Comparison of ENCODE assay signal across 1 cellular context in the genomic region with DNA sequence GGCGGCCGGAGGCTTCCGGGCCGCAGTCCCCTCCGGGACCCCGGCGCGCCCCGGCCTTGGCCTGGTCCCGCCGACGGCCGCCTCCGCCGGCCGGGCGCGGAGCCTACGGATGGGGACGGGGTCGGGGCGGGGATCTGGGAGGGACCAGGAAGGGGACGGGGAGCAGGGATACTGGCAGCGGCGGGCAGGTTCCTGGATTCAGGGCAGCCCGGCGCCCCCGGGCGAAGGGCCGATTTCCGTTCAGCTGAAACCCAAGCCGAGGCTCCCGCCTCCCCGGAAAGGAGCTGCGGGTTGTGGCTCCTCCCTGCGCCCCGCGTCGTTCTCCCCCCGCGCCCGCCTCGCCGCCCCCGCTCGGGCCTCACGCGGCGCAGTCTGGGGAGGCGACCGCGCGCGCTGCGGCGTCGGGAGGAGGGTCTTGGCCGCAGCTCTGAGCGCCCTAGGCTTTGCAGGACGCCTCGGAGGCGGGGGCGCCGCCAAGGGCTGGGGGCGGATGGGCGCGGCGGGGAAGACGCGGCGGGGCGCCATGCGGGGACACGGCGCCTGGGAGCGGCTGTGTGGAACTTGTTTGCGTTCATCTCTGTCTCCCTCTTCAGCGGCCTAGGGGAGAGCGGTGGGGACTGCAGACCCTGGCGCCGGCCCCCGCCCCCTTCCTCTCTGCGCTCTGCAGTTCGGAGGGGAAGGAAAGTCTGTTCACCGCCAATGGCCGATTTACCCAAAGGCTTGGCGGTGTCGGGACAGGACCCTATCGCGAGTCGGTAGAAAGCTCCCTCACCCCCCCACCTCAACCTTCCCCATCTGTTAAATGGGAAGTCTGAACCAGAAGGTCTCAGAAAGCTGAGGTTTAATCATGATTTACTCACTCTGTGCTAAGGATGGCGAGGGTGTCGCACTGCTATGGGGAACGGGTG.
A peak's percentile ranks its signal among the peaks of the same experiment; 100 is the strongest.
TF ChIP-seq lines count a peak whose summit lies in the region.

No MANE protein-coding gene starts in this region.

TF ChIP-seq in HepG2, 621 proteins besides CTCF, POLR2A, EP300 and RAD21 (continued from another document and continues in another):
- TF ChIP-seq, protein P1, sequence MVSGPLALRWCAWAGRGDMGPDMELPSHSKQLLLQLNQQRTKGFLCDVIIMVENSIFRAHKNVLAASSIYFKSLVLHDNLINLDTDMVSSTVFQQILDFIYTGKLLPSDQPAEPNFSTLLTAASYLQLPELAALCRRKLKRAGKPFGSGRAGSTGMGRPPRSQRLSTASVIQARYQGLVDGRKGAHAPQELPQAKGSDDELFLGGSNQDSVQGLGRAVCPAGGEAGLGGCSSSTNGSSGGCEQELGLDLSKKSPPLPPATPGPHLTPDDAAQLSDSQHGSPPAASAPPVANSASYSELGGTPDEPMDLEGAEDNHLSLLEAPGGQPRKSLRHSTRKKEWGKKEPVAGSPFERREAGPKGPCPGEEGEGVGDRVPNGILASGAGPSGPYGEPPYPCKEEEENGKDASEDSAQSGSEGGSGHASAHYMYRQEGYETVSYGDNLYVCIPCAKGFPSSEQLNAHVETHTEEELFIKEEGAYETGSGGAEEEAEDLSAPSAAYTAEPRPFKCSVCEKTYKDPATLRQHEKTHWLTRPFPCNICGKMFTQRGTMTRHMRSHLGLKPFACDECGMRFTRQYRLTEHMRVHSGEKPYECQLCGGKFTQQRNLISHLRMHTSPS (CRISPR knock-in tag; IDR thresholded peaks at IDR 0.05; ENCODE audit: low read depth): no peak
- no peak; the same call in 1 of the 2 replicates for TF ChIP-seq RARA (CRISPR knock-in tag; IDR thresholded peaks at IDR 0.05)
- no peak for TF ChIP-seq MXD4 (CRISPR knock-in tag; IDR thresholded peaks at IDR 0.05)
- TF ChIP-seq ZNF614 (CRISPR knock-in tag; IDR thresholded peaks at IDR 0.05; ENCODE audit: borderline replicate concordance): no peak
- no peak for TF ChIP-seq PRPF4 (IDR thresholded peaks at IDR 0.05; ENCODE audit: low read depth, low read length, poor library complexity, severe bottlenecking)
- TF ChIP-seq MIER3 (CRISPR knock-in tag; IDR thresholded peaks at IDR 0.05; ENCODE audit: borderline replicate concordance): no peak
- TF ChIP-seq MAFG (CRISPR knock-in tag; IDR thresholded peaks at IDR 0.05): no peak
- peak; percentile 61 for TF ChIP-seq BORCS8-MEF2B (CRISPR knock-in tag; IDR thresholded peaks at IDR 0.05)
- TF ChIP-seq, protein P2, sequence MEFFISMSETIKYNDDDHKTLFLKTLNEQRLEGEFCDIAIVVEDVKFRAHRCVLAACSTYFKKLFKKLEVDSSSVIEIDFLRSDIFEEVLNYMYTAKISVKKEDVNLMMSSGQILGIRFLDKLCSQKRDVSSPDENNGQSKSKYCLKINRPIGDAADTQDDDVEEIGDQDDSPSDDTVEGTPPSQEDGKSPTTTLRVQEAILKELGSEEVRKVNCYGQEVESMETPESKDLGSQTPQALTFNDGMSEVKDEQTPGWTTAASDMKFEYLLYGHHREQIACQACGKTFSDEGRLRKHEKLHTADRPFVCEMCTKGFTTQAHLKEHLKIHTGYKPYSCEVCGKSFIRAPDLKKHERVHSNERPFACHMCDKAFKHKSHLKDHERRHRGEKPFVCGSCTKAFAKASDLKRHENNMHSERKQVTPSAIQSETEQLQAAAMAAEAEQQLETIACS (CRISPR knock-in tag; IDR thresholded peaks at IDR 0.05): 0 out of 2 replicates have a peak, but pooled peaks have one; percentile 23
- TF ChIP-seq, protein P3, sequence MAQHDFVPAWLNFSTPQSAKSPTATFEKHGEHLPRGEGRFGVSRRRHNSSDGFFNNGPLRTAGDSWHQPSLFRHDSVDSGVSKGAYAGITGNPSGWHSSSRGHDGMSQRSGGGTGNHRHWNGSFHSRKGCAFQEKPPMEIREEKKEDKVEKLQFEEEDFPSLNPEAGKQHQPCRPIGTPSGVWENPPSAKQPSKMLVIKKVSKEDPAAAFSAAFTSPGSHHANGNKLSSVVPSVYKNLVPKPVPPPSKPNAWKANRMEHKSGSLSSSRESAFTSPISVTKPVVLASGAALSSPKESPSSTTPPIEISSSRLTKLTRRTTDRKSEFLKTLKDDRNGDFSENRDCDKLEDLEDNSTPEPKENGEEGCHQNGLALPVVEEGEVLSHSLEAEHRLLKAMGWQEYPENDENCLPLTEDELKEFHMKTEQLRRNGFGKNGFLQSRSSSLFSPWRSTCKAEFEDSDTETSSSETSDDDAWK (CRISPR knock-in tag; IDR thresholded peaks at IDR 0.05): no peak
- TF ChIP-seq, protein P4, sequence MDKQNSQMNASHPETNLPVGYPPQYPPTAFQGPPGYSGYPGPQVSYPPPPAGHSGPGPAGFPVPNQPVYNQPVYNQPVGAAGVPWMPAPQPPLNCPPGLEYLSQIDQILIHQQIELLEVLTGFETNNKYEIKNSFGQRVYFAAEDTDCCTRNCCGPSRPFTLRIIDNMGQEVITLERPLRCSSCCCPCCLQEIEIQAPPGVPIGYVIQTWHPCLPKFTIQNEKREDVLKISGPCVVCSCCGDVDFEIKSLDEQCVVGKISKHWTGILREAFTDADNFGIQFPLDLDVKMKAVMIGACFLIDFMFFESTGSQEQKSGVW (CRISPR knock-in tag; IDR thresholded peaks at IDR 0.05; ENCODE audit: borderline replicate concordance): no peak
- TF ChIP-seq KDM3A (CRISPR knock-in tag; IDR thresholded peaks at IDR 0.05; ENCODE audit: low read depth): no peak
- TF ChIP-seq, protein P5, sequence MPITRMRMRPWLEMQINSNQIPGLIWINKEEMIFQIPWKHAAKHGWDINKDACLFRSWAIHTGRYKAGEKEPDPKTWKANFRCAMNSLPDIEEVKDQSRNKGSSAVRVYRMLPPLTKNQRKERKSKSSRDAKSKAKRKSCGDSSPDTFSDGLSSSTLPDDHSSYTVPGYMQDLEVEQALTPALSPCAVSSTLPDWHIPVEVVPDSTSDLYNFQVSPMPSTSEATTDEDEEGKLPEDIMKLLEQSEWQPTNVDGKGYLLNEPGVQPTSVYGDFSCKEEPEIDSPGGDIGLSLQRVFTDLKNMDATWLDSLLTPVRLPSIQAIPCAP (CRISPR knock-in tag; IDR thresholded peaks at IDR 0.05; ENCODE audit: low read depth): 0 out of 2 replicates have a peak, but pooled peaks have one; percentile 21
- no peak for TF ChIP-seq EHMT2 (IDR thresholded peaks at IDR 0.05; ENCODE audit: borderline replicate concordance, low read depth, low read length)
- no peak for TF ChIP-seq RARG (CRISPR knock-in tag; IDR thresholded peaks at IDR 0.05; ENCODE audit: low read depth)
- no peak for TF ChIP-seq JARID2 (CRISPR knock-in tag; IDR thresholded peaks at IDR 0.05; ENCODE audit: insufficient replicate concordance)
- TF ChIP-seq ZFP90 (CRISPR knock-in tag; IDR thresholded peaks at IDR 0.05; ENCODE audit: borderline replicate concordance): no peak; the same call in 1 of the 2 replicates
- TF ChIP-seq, protein P6, sequence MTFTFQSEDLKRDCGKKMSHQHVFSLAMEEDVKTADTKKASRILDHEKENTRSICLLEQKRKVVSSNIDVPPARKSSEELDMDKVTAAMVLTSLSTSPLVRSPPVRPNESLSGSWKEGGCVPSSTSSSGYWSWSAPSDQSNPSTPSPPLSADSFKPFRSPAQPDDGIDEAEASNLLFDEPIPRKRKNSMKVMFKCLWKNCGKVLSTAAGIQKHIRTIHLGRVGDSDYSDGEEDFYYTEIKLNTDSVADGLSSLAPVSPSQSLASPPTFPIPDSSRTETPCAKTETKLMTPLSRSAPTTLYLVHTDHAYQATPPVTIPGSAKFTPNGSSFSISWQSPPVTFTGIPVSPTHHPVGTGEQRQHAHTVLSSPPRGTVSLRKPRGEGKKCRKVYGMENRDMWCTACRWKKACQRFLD (CRISPR knock-in tag; IDR thresholded peaks at IDR 0.05; ENCODE audit: borderline replicate concordance): no peak
- TF ChIP-seq, protein P7, sequence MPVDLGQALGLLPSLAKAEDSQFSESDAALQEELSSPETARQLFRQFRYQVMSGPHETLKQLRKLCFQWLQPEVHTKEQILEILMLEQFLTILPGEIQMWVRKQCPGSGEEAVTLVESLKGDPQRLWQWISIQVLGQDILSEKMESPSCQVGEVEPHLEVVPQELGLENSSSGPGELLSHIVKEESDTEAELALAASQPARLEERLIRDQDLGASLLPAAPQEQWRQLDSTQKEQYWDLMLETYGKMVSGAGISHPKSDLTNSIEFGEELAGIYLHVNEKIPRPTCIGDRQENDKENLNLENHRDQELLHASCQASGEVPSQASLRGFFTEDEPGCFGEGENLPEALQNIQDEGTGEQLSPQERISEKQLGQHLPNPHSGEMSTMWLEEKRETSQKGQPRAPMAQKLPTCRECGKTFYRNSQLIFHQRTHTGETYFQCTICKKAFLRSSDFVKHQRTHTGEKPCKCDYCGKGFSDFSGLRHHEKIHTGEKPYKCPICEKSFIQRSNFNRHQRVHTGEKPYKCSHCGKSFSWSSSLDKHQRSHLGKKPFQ (CRISPR knock-in tag; IDR thresholded peaks at IDR 0.05; ENCODE audit: insufficient replicate concordance): no peak
- TF ChIP-seq, protein P8, sequence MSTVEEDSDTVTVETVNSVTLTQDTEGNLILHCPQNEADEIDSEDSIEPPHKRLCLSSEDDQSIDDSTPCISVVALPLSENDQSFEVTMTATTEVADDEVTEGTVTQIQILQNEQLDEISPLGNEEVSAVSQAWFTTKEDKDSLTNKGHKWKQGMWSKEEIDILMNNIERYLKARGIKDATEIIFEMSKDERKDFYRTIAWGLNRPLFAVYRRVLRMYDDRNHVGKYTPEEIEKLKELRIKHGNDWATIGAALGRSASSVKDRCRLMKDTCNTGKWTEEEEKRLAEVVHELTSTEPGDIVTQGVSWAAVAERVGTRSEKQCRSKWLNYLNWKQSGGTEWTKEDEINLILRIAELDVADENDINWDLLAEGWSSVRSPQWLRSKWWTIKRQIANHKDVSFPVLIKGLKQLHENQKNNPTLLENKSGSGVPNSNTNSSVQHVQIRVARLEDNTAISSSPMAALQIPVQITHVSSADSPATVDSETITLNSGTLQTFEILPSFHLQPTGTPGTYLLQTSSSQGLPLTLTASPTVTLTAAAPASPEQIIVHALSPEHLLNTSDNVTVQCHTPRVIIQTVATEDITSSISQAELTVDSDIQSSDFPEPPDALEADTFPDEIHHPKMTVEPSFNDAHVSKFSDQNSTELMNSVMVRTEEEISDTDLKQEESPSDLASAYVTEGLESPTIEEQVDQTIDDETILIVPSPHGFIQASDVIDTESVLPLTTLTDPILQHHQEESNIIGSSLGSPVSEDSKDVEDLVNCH (CRISPR knock-in tag; IDR thresholded peaks at IDR 0.05): 0 out of 2 replicates have a peak, but pooled peaks have one; percentile 0
- no peak for TF ChIP-seq ESRRA (CRISPR knock-in tag; IDR thresholded peaks at IDR 0.05; ENCODE audit: low read depth)
- TF ChIP-seq, protein P9, sequence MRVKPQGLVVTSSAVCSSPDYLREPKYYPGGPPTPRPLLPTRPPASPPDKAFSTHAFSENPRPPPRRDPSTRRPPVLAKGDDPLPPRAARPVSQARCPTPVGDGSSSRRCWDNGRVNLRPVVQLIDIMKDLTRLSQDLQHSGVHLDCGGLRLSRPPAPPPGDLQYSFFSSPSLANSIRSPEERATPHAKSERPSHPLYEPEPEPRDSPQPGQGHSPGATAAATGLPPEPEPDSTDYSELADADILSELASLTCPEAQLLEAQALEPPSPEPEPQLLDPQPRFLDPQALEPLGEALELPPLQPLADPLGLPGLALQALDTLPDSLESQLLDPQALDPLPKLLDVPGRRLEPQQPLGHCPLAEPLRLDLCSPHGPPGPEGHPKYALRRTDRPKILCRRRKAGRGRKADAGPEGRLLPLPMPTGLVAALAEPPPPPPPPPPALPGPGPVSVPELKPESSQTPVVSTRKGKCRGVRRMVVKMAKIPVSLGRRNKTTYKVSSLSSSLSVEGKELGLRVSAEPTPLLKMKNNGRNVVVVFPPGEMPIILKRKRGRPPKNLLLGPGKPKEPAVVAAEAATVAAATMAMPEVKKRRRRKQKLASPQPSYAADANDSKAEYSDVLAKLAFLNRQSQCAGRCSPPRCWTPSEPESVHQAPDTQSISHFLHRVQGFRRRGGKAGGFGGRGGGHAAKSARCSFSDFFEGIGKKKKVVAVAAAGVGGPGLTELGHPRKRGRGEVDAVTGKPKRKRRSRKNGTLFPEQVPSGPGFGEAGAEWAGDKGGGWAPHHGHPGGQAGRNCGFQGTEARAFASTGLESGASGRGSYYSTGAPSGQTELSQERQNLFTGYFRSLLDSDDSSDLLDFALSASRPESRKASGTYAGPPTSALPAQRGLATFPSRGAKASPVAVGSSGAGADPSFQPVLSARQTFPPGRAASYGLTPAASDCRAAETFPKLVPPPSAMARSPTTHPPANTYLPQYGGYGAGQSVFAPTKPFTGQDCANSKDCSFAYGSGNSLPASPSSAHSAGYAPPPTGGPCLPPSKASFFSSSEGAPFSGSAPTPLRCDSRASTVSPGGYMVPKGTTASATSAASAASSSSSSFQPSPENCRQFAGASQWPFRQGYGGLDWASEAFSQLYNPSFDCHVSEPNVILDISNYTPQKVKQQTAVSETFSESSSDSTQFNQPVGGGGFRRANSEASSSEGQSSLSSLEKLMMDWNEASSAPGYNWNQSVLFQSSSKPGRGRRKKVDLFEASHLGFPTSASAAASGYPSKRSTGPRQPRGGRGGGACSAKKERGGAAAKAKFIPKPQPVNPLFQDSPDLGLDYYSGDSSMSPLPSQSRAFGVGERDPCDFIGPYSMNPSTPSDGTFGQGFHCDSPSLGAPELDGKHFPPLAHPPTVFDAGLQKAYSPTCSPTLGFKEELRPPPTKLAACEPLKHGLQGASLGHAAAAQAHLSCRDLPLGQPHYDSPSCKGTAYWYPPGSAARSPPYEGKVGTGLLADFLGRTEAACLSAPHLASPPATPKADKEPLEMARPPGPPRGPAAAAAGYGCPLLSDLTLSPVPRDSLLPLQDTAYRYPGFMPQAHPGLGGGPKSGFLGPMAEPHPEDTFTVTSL (CRISPR knock-in tag; IDR thresholded peaks at IDR 0.05; ENCODE audit: borderline replicate concordance): no peak
- no peak for TF ChIP-seq ZNF776 (CRISPR knock-in tag; IDR thresholded peaks at IDR 0.05)
- TF ChIP-seq ZNF34 (CRISPR knock-in tag; IDR thresholded peaks at IDR 0.05; ENCODE audit: borderline replicate concordance): no peak
- TF ChIP-seq, protein P10, sequence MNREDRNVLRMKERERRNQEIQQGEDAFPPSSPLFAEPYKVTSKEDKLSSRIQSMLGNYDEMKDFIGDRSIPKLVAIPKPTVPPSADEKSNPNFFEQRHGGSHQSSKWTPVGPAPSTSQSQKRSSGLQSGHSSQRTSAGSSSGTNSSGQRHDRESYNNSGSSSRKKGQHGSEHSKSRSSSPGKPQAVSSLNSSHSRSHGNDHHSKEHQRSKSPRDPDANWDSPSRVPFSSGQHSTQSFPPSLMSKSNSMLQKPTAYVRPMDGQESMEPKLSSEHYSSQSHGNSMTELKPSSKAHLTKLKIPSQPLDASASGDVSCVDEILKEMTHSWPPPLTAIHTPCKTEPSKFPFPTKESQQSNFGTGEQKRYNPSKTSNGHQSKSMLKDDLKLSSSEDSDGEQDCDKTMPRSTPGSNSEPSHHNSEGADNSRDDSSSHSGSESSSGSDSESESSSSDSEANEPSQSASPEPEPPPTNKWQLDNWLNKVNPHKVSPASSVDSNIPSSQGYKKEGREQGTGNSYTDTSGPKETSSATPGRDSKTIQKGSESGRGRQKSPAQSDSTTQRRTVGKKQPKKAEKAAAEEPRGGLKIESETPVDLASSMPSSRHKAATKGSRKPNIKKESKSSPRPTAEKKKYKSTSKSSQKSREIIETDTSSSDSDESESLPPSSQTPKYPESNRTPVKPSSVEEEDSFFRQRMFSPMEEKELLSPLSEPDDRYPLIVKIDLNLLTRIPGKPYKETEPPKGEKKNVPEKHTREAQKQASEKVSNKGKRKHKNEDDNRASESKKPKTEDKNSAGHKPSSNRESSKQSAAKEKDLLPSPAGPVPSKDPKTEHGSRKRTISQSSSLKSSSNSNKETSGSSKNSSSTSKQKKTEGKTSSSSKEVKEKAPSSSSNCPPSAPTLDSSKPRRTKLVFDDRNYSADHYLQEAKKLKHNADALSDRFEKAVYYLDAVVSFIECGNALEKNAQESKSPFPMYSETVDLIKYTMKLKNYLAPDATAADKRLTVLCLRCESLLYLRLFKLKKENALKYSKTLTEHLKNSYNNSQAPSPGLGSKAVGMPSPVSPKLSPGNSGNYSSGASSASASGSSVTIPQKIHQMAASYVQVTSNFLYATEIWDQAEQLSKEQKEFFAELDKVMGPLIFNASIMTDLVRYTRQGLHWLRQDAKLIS (CRISPR knock-in tag; IDR thresholded peaks at IDR 0.05): no peak
- TF ChIP-seq ZNF644 (CRISPR knock-in tag; IDR thresholded peaks at IDR 0.05; ENCODE audit: low read depth): no peak
- no peak; the same call in 1 of the 2 replicates for TF ChIP-seq ZNF724P (CRISPR knock-in tag; IDR thresholded peaks at IDR 0.05; ENCODE audit: borderline replicate concordance)
